In the genomic region with DNA sequence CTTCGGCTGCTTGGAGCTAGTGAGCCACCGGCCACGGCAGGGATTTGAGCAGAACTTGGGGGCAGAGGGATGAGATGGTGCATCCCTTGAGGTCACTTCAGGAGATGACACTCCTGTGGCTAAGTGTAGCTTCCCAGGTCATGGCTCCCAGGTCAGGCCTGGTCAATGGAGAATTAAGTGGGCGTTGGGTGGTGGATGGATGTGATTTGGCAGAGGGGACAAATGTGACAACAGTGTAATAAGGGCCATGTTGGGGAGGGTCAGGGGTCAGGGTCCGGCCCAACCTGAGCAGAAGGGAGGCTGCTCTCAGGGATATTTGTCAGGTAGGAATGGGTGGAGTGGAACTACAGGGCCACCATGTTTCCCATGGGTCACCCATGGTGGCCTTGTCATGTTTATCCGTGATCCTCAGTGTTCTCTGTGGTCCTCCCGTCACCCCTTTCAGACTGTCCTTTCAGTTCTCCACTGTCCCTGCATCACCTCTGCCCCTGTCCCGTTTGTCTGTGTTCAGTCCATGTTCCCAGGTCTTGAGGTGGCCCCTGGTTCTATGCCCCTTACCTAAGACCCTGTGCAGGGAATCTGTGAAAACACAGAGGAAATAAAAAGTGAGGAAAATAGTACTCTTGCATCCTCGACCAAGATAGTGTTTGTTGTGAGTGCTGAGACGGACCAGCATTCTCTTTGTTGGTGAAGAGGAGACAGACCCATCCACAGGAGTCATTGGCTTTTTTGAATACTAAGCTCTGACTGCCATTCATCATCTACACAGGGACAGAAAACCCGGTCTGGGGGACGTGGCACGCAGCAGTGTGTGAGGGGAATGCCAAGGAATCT, we compare ENCODE assay signal across 9 cellular contexts. TPM values are rescaled to one million over a fixed set of nuclear protein-coding genes. Genes with fewer than 3 reads are reported as not detected.
DNase-seq lines count a peak whose midpoint lies in the region; FAIRE-seq and TF ChIP-seq lines count a peak whose summit lies in the region.
"Had no signal": no experiment of that assay in that cellular context is flagged by ENCODE, and none has a peak within 500 bp of the region (broad histone marks: within the 10 kb centered on the region; RNA-seq: fewer than 3 reads in every experiment).

No MANE protein-coding gene starts in this region.

- peak overlapping the region; percentile 92 to 95 (median 94) for H3K27ac Mint-ChIP-seq in CD4-positive, alpha-beta memory T cell
- peak overlapping the region; percentile 75 for H3K27ac Mint-ChIP-seq in endothelial cell (ENCODE audit: unreplicated experiment)

- H2AFZ ChIP-seq in OCI-LY7 (ENCODE audit: low read length), result peak overlapping the region; percentile 42; the same call in 1 of the 2 replicates

- H4K20me1 ChIP-seq in OCI-LY7 (ENCODE audit: insufficient read depth, low read length), result 0 out of 2 replicates have a peak, but pooled peaks cover 5% of the 10 kb centered on the region

- H3K4me1 Mint-ChIP-seq in CD4-positive, alpha-beta memory T cell, result peaks cover 20 to 50% (median 36%) of the 10 kb centered on the region in 4 donors
- H3K4me1 Mint-ChIP-seq in endothelial cell (ENCODE audit: unreplicated experiment), result peaks cover 17% of the 10 kb centered on the region

- H3K4me2 ChIP-seq in OCI-LY7 (ENCODE audit: low read length), result peak overlapping the region; percentile 96

- POLR2A ChIA-PET in CD4-positive, alpha-beta memory T cell (lab: Charles Lee; ENCODE audit: partially characterized antibody), result interaction anchor here (1.3 to 1.6 kb wide), 2 partner anchors 50 to 119 kb away, joined by 4 to 6 read pairs; a partner anchor contains a TSS
- POLR2A ChIA-PET in OCI-LY7 (lab: Charles Lee), result interaction anchor here (0.8 kb wide), 1 partner anchor 28 kb away, joined by 5 read pairs; a partner anchor contains a TSS

- TF ChIP-seq POLR2A in GM12892 (IDR thresholded peaks at IDR 0.05; ENCODE audit: low read depth, low read length), result no peak

- no TSS peak for BruUV-seq in OCI-LY7 (replicated peaks; lab: Mats Ljungman, UMichigan)

- no peak for DNase-seq in CD4-positive, alpha-beta memory T cell
- DNase-seq in OCI-LY7 (ENCODE audit: low spot score), result no peak
- no peak for DNase-seq in endothelial cell (ENCODE audit: low spot score)
- no peak for DNase-seq in activated effector memory CD4-positive, alpha-beta T cell treated with Interleukin-2 at 50 U/mL for 16 hours
- no peak for DNase-seq in ureter (ENCODE audit: low spot score)
- no peak for DNase-seq in NOMO-1 treated with DMSO at 0.1 percent for 48 hours (lab: John Stamatoyannopoulos, UW; ENCODE audit: unreplicated experiment)
- DNase-seq in GM12892 (ENCODE audit: insufficient read length), result no peak

- H3K9me3 ChIP-seq in CD4-positive, alpha-beta memory T cell (ENCODE audit: control insufficient read depth in 1 of 2, low read length in 2 of 2), result no peaks in the 10 kb centered on the region
- H3K9me3 ChIP-seq in OCI-LY7 (ENCODE audit: low read length) (no peaks in the 10 kb centered on the region), neutrophil (no peaks in the 10 kb centered on the region)

- no peak for FAIRE-seq in GM12892 (lab: Jason Lieb, UNC)

- peak overlapping the region; percentile 88 for H3K27ac ChIP-seq in CD4-positive, alpha-beta memory T cell (ENCODE audit: low read depth, low read length)
- peak overlapping the region; percentile 65 for H3K27ac ChIP-seq in OCI-LY7 (ENCODE audit: low read depth, low read length, poor library complexity, severe bottlenecking)
- peak overlapping the region; percentile 26 for H3K27ac ChIP-seq in neutrophil

- H3K4me3 ChIP-seq in CD4-positive, alpha-beta memory T cell (ENCODE audit: low read length in 2 of 2), result peak overlapping the region; percentile 65 to 77
- H3K4me3 ChIP-seq in OCI-LY7 (ENCODE audit: low read depth, low read length, poor library complexity, severe bottlenecking) (peak overlapping the region; percentile 97), neutrophil (ENCODE audit: low read depth in 1 of 2, low read length in 1 of 2) (peak overlapping the region; percentile 79 to 92)

- H3K36me3 ChIP-seq in CD4-positive, alpha-beta memory T cell (ENCODE audit: insufficient read depth, low read length), result no peaks in the 10 kb centered on the region
- H3K36me3 ChIP-seq in OCI-LY7 (ENCODE audit: insufficient read depth, low read length), result peaks cover 22% of the 10 kb centered on the region; the same call in 1 of the 2 replicates
- peaks cover 17% of the 10 kb centered on the region for H3K36me3 ChIP-seq in neutrophil

- peaks cover 44% of the 10 kb centered on the region for H3K79me2 ChIP-seq in OCI-LY7 (ENCODE audit: insufficient read depth, low read depth, low read length)

- H3K9me2 ChIP-seq in OCI-LY7 (ENCODE audit: insufficient read depth, low read length), result no peaks in the 10 kb centered on the region

- TF ChIP-seq CTCF in OCI-LY7 (conservative IDR thresholded peaks at IDR 0.05; ENCODE audit: low read length) (no peak), endothelial cell (IDR thresholded peaks at IDR 0.05; ENCODE audit: unreplicated experiment) (no peak), neutrophil (IDR thresholded peaks at IDR 0.05) (no peak)

- H3K36me3 Mint-ChIP-seq in CD4-positive, alpha-beta memory T cell, result peaks cover 0 to 11% of the 10 kb centered on the region in 2 donors
- peaks cover 7% of the 10 kb centered on the region for H3K36me3 Mint-ChIP-seq in endothelial cell (ENCODE audit: low read depth, unreplicated experiment)

- intact Hi-C loops in CD4-positive, alpha-beta memory T cell (cut with micrococcal nuclease), result no loop called here
- intact Hi-C loops in OCI-LY7 (cut with micrococcal nuclease; ENCODE audit: unreplicated experiment), result no loop called here

- peaks cover 16 to 17% of the 10 kb centered on the region in 2 donors for H3K27me3 Mint-ChIP-seq in CD4-positive, alpha-beta memory T cell
- H3K27me3 Mint-ChIP-seq in endothelial cell (ENCODE audit: unreplicated experiment), result peaks cover 26% of the 10 kb centered on the region

- H3K9me3 Mint-ChIP-seq in CD4-positive, alpha-beta memory T cell, result no peaks in the 10 kb centered on the region
- no peaks in the 10 kb centered on the region for H3K9me3 Mint-ChIP-seq in endothelial cell (ENCODE audit: unreplicated experiment)

- peaks cover 40% of the 10 kb centered on the region for H3K4me1 ChIP-seq in CD4-positive, alpha-beta memory T cell (ENCODE audit: insufficient read depth, low read length)
- H3K4me1 ChIP-seq in OCI-LY7 (ENCODE audit: insufficient read depth, low read length, poor library complexity, severe bottlenecking), result peaks cover 53% of the 10 kb centered on the region
- H3K4me1 ChIP-seq in neutrophil (ENCODE audit: control insufficient read depth in 1 of 2, insufficient read depth in 1 of 2, low read depth in 1 of 2, low read length in 1 of 2), result peaks cover 31 to 32% of the 10 kb centered on the region in 2 experiments

- CTCF ChIA-PET in CD4-positive, alpha-beta memory T cell (lab: Charles Lee; ENCODE audit: partially characterized antibody), result no interaction called here
- CTCF ChIA-PET in OCI-LY7 (lab: Charles Lee; ENCODE audit: unreplicated experiment), result no interaction called here

- peaks cover 29% of the 10 kb centered on the region for H3K27me3 ChIP-seq in CD4-positive, alpha-beta memory T cell (ENCODE audit: insufficient read depth, low read length)
- H3K27me3 ChIP-seq in neutrophil, result peaks cover 39% of the 10 kb centered on the region

- peak overlapping the region; percentile 89 to 97 (median 92) for H3K4me3 Mint-ChIP-seq in CD4-positive, alpha-beta memory T cell
- H3K4me3 Mint-ChIP-seq in endothelial cell (ENCODE audit: unreplicated experiment), result peak overlapping the region; percentile 97

RNA-seq across cellular contexts. Expression of a gene that starts 6.1 kb away (rescaled TPM):
- total RNA-seq in CD4-positive, alpha-beta memory T cell, result 10 to 100 TPM; 39.0 to 40.7 TPM
- polyA plus RNA-seq in CD4-positive, alpha-beta memory T cell, result 10 to 100 TPM; 35.5 to 64.9 TPM
- total RNA-seq in OCI-LY7 (2014; rRNA removed; shearing (Covaris generic)), result 52.4 and 59.5 TPM in 2 replicates
- total RNA-seq in OCI-LY7 (2022), result 106 and 117 TPM in 2 replicates
- total RNA-seq in endothelial cell (ENCODE audit: unreplicated experiment), result 79.2 TPM
- 69.9 TPM for total RNA-seq in ureter
- polyA plus RNA-seq in GM12892 (2012; ENCODE audit: missing spikeins), result 27.7 TPM

RNA-seq across cellular contexts. Expression of a gene that starts 22.3 kb away (rescaled TPM):
- not detected for total RNA-seq in CD4-positive, alpha-beta memory T cell
- polyA plus RNA-seq in CD4-positive, alpha-beta memory T cell, result not detected
- total RNA-seq in OCI-LY7 (2014; rRNA removed; shearing (Covaris generic)), result not detected in 2 replicates
- total RNA-seq in OCI-LY7 (2022) (not detected in 2 replicates), endothelial cell (ENCODE audit: unreplicated experiment) (not detected), ureter (not detected)
- not detected for polyA plus RNA-seq in GM12892 (2012; ENCODE audit: missing spikeins)
- total RNA-seq: SK-MEL-5 had no signal

RNA-seq across cellular contexts. Expression of a gene that starts 28.0 kb away (rescaled TPM):
- 10 to 100 TPM; 16.9 to 17.1 TPM for total RNA-seq in CD4-positive, alpha-beta memory T cell
- polyA plus RNA-seq in CD4-positive, alpha-beta memory T cell, result 10 to 100 TPM in 1 of 2 donors, 1 to 10 TPM in 1; 5.5 to 14.2 TPM
- total RNA-seq in OCI-LY7 (2014; rRNA removed; shearing (Covaris generic)), result 8.0 and 13.4 TPM in 2 replicates
- 14.1 and 15.7 TPM in 2 replicates for total RNA-seq in OCI-LY7 (2022)
- 19.1 TPM for total RNA-seq in endothelial cell (ENCODE audit: unreplicated experiment)
- total RNA-seq in ureter, result 14.6 TPM
- polyA plus RNA-seq in GM12892 (2012; ENCODE audit: missing spikeins), result 5.7 TPM

RNA-seq across cellular contexts. Expression of a gene that starts 41.3 kb away (rescaled TPM):
- not detected for total RNA-seq in CD4-positive, alpha-beta memory T cell
- polyA plus RNA-seq in CD4-positive, alpha-beta memory T cell, result not detected
- total RNA-seq in OCI-LY7 (2014; rRNA removed; shearing (Covaris generic)), result not detected in 2 replicates
- not detected in 2 replicates for total RNA-seq in OCI-LY7 (2022)
- total RNA-seq in endothelial cell (ENCODE audit: unreplicated experiment), result not detected
- total RNA-seq in ureter, result not detected
- polyA plus RNA-seq in GM12892 (2012; ENCODE audit: missing spikeins), result not detected
- total RNA-seq: SK-MEL-5 had no signal

RNA-seq across cellular contexts. Expression of a gene that starts 50.2 kb away (rescaled TPM):
- 10 to 100 TPM; 61.3 to 66.7 TPM for total RNA-seq in CD4-positive, alpha-beta memory T cell
- polyA plus RNA-seq in CD4-positive, alpha-beta memory T cell, result 10 to 100 TPM; 33.1 to 52.0 TPM
- total RNA-seq in OCI-LY7 (2014; rRNA removed; shearing (Covaris generic)), result 26.6 and 29.7 TPM in 2 replicates
- 26.9 and 27.6 TPM in 2 replicates for total RNA-seq in OCI-LY7 (2022)
- 46.7 TPM for total RNA-seq in endothelial cell (ENCODE audit: unreplicated experiment)
- total RNA-seq in ureter, result 68.7 TPM
- polyA plus RNA-seq in GM12892 (2012; ENCODE audit: missing spikeins), result 6.5 TPM

Comparison
In these comparisons a context has a peak if more than half of its experiments do, and no peak if none do; other contexts are left out.
1. H3K27ac ChIP-seq: peak in every context shown above with its lines; median percentile 88 in CD4-positive, alpha-beta memory T cell; 65 in OCI-LY7; 26 in neutrophil.